ENCODE assay signal across 8 cellular contexts in genomic region chrX:16868920-16869319, GRCh38. TPM values are rescaled to one million over a fixed set of nuclear protein-coding genes. Genes with fewer than 3 reads are reported as not detected.
A peak's percentile ranks its signal among the peaks of the same experiment; 100 is the strongest.
DNase-seq lines count a peak whose midpoint lies in the region; ATAC-seq, FAIRE-seq and TF ChIP-seq lines count a peak whose summit lies in the region.

No MANE protein-coding gene starts in this region.

- no peak for TF ChIP-seq POLR2A in sigmoid colon (IDR thresholded peaks at IDR 0.05)

- TF ChIP-seq EP300 in sigmoid colon (IDR thresholded peaks at IDR 0.05), result no peak

- TF ChIP-seq CTCF in GM12864 (IDR thresholded peaks at IDR 0.05; ENCODE audit: low read depth, low read length, missing control alignments) (no peak), fibroblast of mammary gland (conservative IDR thresholded peaks at IDR 0.05; ENCODE audit: control insufficient read depth, insufficient read depth, low read depth, low read length) (no peak), sigmoid colon (IDR thresholded peaks at IDR 0.05) (no peak)

- H3K27ac ChIP-seq in SJCRH30, result peak overlapping the region; percentile 98
- peak overlapping the region; percentile 90 to 94 (median 90) for H3K27ac ChIP-seq in sigmoid colon

- no peak for FAIRE-seq in GM19239 (lab: Jason Lieb, UNC)

- intact Hi-C loops in sigmoid colon (cut with DNase I), result no loop called here

- 2 to 3% methylated on average over 7 of the region's 7 CpGs for WGBS in sigmoid colon, 2 donors

- DNase-seq in GM12864 (ENCODE audit: low read depth), result no peak
- DNase-seq in SJCRH30, result no peak
- DNase-seq in fibroblast of mammary gland (ENCODE audit: low read depth), result no peak
- DNase-seq in sigmoid colon, result no peak
- no peak for DNase-seq in NCI-H187 treated with DMSO at 0.1 percent for 48 hours (lab: John Stamatoyannopoulos, UW)
- DNase-seq in GM19239 (ENCODE audit: insufficient read length, low spot score), result no peak
- no peak for DNase-seq in hippocampal formation (lab: John Stamatoyannopoulos, UW)

- H3K4me3 ChIP-seq in GM12864 (ENCODE audit: low read depth, low read length), result peak overlapping the region; percentile 83
- H3K4me3 ChIP-seq in SJCRH30, result peak overlapping the region; percentile 97
- H3K4me3 ChIP-seq in fibroblast of mammary gland (ENCODE audit: control insufficient read depth, low read depth, low read length), result peak overlapping the region; percentile 51
- peak overlapping the region; percentile 44 to 74 (median 68) for H3K4me3 ChIP-seq in sigmoid colon

- H3K9me3 ChIP-seq in SJCRH30 (replicated peaks) (no peaks in the 10 kb centered on the region), sigmoid colon (no peaks in the 10 kb centered on the region)

- H3K4me1 ChIP-seq in SJCRH30 (0 out of 2 replicates have a peak, but pooled peaks cover 4% of the 10 kb centered on the region), sigmoid colon (peaks cover 0 to 52% (median 28%) of the 10 kb centered on the region in 4 donors)

- H3K27me3 ChIP-seq in SJCRH30 (no peaks in the 10 kb centered on the region), sigmoid colon (no peaks in the 10 kb centered on the region)

- H3K36me3 ChIP-seq in SJCRH30, result peaks cover 42% of the 10 kb centered on the region
- no peaks in the 10 kb centered on the region for H3K36me3 ChIP-seq in sigmoid colon

- no peak for ATAC-seq in HG03139 (IDR thresholded peaks at IDR 0.05; ENCODE audit: unreplicated experiment)

RNA-seq across cellular contexts. Expression of gene RBBP7, which starts 1.2 kb away (rescaled TPM):
- total RNA-seq in SJCRH30 (2014; rRNA removed; shearing (Covaris generic)), result 282 and 303 TPM in 2 replicates
- total RNA-seq in sigmoid colon, result 100 to 1,000 TPM in 3 of 4 donors, 10 to 100 TPM in 1; 99.8 to 130 (median 118) TPM
- polyA plus RNA-seq in sigmoid colon, result 100 to 1,000 TPM in 1 of 3 donors, 10 to 100 TPM in 2; 59.4 to 110 (median 70.9) TPM
